Comparison of ENCODE assay signal across 5 cellular contexts in genomic region chr17:76978050-76978449, GRCh38.
DNase-seq lines count a peak whose midpoint lies in the region; ATAC-seq, FAIRE-seq and TF ChIP-seq lines count a peak whose summit lies in the region.
"Not testable (repeated sequence)": the region's sequence is repeated elsewhere in the genome, so short reads cannot be mapped to it uniquely, and the experiment has no call there.

No MANE protein-coding gene starts in this region.

- FAIRE-seq in A549 (lab: Jason Lieb, UNC); K562 (lab: Jason Lieb, UNC); HepG2 (lab: Jason Lieb, UNC): not testable (repeated sequence)

- not testable (repeated sequence) for H3K36me3 ChIP-seq in HEK293 (ENCODE audit: control insufficient read depth in 2 of 2, insufficient read depth in 1 of 2, low read length in 2 of 2); K562 (ENCODE audit: control insufficient read depth, insufficient read depth, low read length); HepG2 (replicated peaks in 1 of 2; ENCODE audit: control insufficient read depth in 1 of 2, insufficient read depth in 2 of 2, low read length in 2 of 2)

- TF ChIP-seq POLR2A in A549 (IDR thresholded peaks at IDR 0.05; ENCODE audit: low read length); K562 (conservative IDR thresholded peaks at IDR 0.05); HepG2 (IDR thresholded peaks at IDR 0.05; ENCODE audit: insufficient read depth in 1 of 2, low read depth in 2 of 2, low read length in 2 of 2): not testable (repeated sequence)

- H3K27ac ChIP-seq in A549; HEK293 (ENCODE audit: extremely low read depth, low read depth, low read length); K562 (ENCODE audit: extremely low read depth, low read depth, low read length); HepG2 (ENCODE audit: extremely low read length, insufficient read depth, low read length): not testable (repeated sequence)

- peak in 1 of 2 experiments; percentile 31 for DNase-seq in A549 (ENCODE audit: low read depth in 1 of 2, low spot score in 1 of 2)
- not testable (repeated sequence) for DNase-seq in K562 (ENCODE audit: extremely low read depth in 1 of 4, low spot score in 3 of 4); endothelial cell (ENCODE audit: low spot score); HepG2 (ENCODE audit: low spot score)

- CTCF ChIA-PET in A549 (lab: Yijun Ruan, JAX), result interaction anchor here (1.3 to 3.0 kb wide), 3 partner anchors 11 to 78 kb away, joined by 3 to 13 read pairs (median 6); no protein-coding TSS in a partner anchor
- CTCF ChIA-PET in HEK293 (lab: Yijun Ruan, JAX); K562 (lab: Yijun Ruan, JAX; ENCODE audit: low intra/inter-chr PET ratio); HepG2 (lab: Yijun Ruan, JAX; ENCODE audit: low intra/inter-chr PET ratio, low total read pairs): not testable (repeated sequence)

- not testable (repeated sequence) for TF ChIP-seq RAD21 in A549 (conservative IDR thresholded peaks at IDR 0.05 in 1 of 2, IDR thresholded peaks at IDR 0.05 in 1 of 2); K562 (CRISPR knock-in tag; conservative IDR thresholded peaks at IDR 0.05 in 1 of 2, IDR thresholded peaks at IDR 0.05 in 1 of 2); HepG2 (CRISPR knock-in tag; IDR thresholded peaks at IDR 0.05)

- intact Hi-C loops in K562 (cut with micrococcal nuclease); HepG2 (cut with micrococcal nuclease; ENCODE audit: unreplicated experiment): not testable (repeated sequence)

- H3K4me2 ChIP-seq in A549; K562 (ENCODE audit: insufficient read depth, low read length); HepG2 (ENCODE audit: low read depth, low read length): not testable (repeated sequence)

- H3K4me1 Mint-ChIP-seq in endothelial cell (ENCODE audit: unreplicated experiment), result not testable (repeated sequence)

- H3K79me2 ChIP-seq in K562 (ENCODE audit: control insufficient read depth, insufficient read depth, low read length); HepG2 (ENCODE audit: insufficient read depth, low read length): not testable (repeated sequence)

- not testable (repeated sequence) for ATAC-seq in A549, K562, HepG2

- H3K4me1 ChIP-seq in A549; HEK293 (ENCODE audit: control insufficient read depth, insufficient read depth, low read length); K562 (replicated peaks in 1 of 2; ENCODE audit: control insufficient read depth in 2 of 2, insufficient read depth in 2 of 2, low read length in 2 of 2); HepG2 (ENCODE audit: insufficient read depth, low read length): not testable (repeated sequence)

- not testable (repeated sequence) for TF ChIP-seq CTCF in A549 (IDR thresholded peaks at IDR 0.05); HEK293 (tag by site-specific recombination; IDR thresholded peaks at IDR 0.05); K562 (IDR thresholded peaks at IDR 0.05 in 2 of 3, conservative IDR thresholded peaks at IDR 0.05 in 1 of 3; ENCODE audit: insufficient read depth in 2 of 3, low read depth in 1 of 3, low read length in 3 of 3); endothelial cell (IDR thresholded peaks at IDR 0.05; ENCODE audit: unreplicated experiment); HepG2 (CRISPR knock-in tag; IDR thresholded peaks at IDR 0.05)

- not testable (repeated sequence) for H4K20me1 ChIP-seq in K562 (replicated peaks; ENCODE audit: control insufficient read depth, insufficient read depth, low read length); HepG2 (ENCODE audit: insufficient read depth, low read length)

- not testable (repeated sequence) for H3K27me3 Mint-ChIP-seq in endothelial cell (ENCODE audit: unreplicated experiment)

- not testable (repeated sequence) for H3K9ac ChIP-seq in K562 (ENCODE audit: insufficient read depth in 1 of 2, low read depth in 2 of 2, low read length in 2 of 2); HepG2 (ENCODE audit: insufficient read depth, low read depth, low read length)

- not testable (repeated sequence) for H3K36me3 Mint-ChIP-seq in endothelial cell (ENCODE audit: low read depth, unreplicated experiment)

- not testable (repeated sequence) for H3K27ac Mint-ChIP-seq in endothelial cell (ENCODE audit: unreplicated experiment)

- H3K9me3 ChIP-seq in A549 (peaks cover 12% of the 10 kb centered on the region; the same call in 1 of the 3 replicates), HepG2 (ENCODE audit: low read length) (peaks cover 13% of the 10 kb centered on the region)
- H3K9me3 ChIP-seq in HEK293 (ENCODE audit: control insufficient read depth, insufficient read depth, low read depth, low read length); K562 (replicated peaks; ENCODE audit: control insufficient read depth, insufficient read depth, low read depth, low read length): not testable (repeated sequence)

- not testable (repeated sequence) for BruUV-seq in K562 (replicated peaks; lab: Mats Ljungman, UMichigan); HepG2 (replicated peaks; lab: Mats Ljungman, UMichigan)

- in situ Hi-C loops in K562 (cut with MboI); HepG2 (cut with HindIII; ENCODE audit: extremely low pct_ligation_motif_present, low pct_unique_long_range_greater_than_20kb): not testable (repeated sequence)

- H3K4me3 ChIP-seq in A549; HEK293 (ENCODE audit: low read depth, low read length); K562; HepG2 (replicated peaks in 1 of 3; ENCODE audit: insufficient read depth in 1 of 3, low read depth in 2 of 3, low read length in 3 of 3): not testable (repeated sequence)

- not testable (repeated sequence) for H2AFZ ChIP-seq in K562 (ENCODE audit: low read depth, low read length); HepG2 (ENCODE audit: low read length)

- not testable (repeated sequence) for H3K9me3 Mint-ChIP-seq in endothelial cell (ENCODE audit: unreplicated experiment)

- POLR2A ChIA-PET in A549 (lab: Yijun Ruan, JAX); K562 (lab: Yijun Ruan, JAX); HepG2 (lab: Yijun Ruan, JAX): not testable (repeated sequence)
- POLR2A ChIA-PET in HEK293 (lab: Yijun Ruan, JAX), result interaction anchor here (0.6 kb wide), 1 partner anchor 8 kb away, joined by 3 read pairs; no protein-coding TSS in a partner anchor

- peaks cover 2 to 23% of the 10 kb centered on the region in 2 experiments; a peak in 3 of 5 replicates for H3K27me3 ChIP-seq in K562 (ENCODE audit: control insufficient read depth in 2 of 2, insufficient read depth in 2 of 2, low read length in 2 of 2)
- peaks cover 2 to 29% of the 10 kb centered on the region in 2 experiments; a peak in 3 of 5 replicates for H3K27me3 ChIP-seq in HepG2 (ENCODE audit: control insufficient read depth in 1 of 2, insufficient read depth in 2 of 2, low read length in 2 of 2)

- not testable (repeated sequence) for H3K9me1 ChIP-seq in K562 (ENCODE audit: control insufficient read depth, insufficient read depth, low read length)

- not testable (repeated sequence) for TF ChIP-seq EP300 in A549 (IDR thresholded peaks at IDR 0.05); K562 (IDR thresholded peaks at IDR 0.05; ENCODE audit: low read length); HepG2 (IDR thresholded peaks at IDR 0.05; ENCODE audit: low read depth in 2 of 2, low read length in 2 of 2); HepG2 (CRISPR knock-in tag; IDR thresholded peaks at IDR 0.05; ENCODE audit: borderline replicate concordance)

- peak overlapping the region; percentile 29 for H3K4me3 Mint-ChIP-seq in endothelial cell (ENCODE audit: unreplicated experiment)

- 32% methylated on average over 1 of the region's 1 CpG for whole genome bisulfite sequencing in A549 (ENCODE audit: missing lambda C conversion rate)
- 0% methylated on average over 1 of the region's 1 CpG for WGBS in K562 (ENCODE audit: insufficient coverage, low coverage, missing lambda C conversion rate)
- 0% methylated on average over 1 of the region's 1 CpG for WGBS in HepG2 (ENCODE audit: low lambda C conversion rate)

TF ChIP-seq in A549, 52 proteins besides CTCF, POLR2A, EP300 and RAD21:
- TF ChIP-seq ZFP36 (IDR thresholded peaks at IDR 0.05; ENCODE audit: borderline replicate concordance, partially characterized antibody), result peak; percentile 30

TF ChIP-seq in K562, 482 proteins besides CTCF, POLR2A, EP300 and RAD21:
- TF ChIP-seq ZNF431 (CRISPR knock-in tag; IDR thresholded peaks at IDR 0.05) (peak; percentile 98), ZFP36 (IDR thresholded peaks at IDR 0.05; ENCODE audit: low read depth, low read length, partially characterized antibody) (peak; percentile 31)
TF ChIP-seq in K562: peak in this region for 2; not testable (repeated sequence) for 480.

TF ChIP-seq in HepG2, 621 proteins besides CTCF, POLR2A, EP300 and RAD21:
- peak; percentile 99 for TF ChIP-seq ZNF431 (CRISPR knock-in tag; IDR thresholded peaks at IDR 0.05; ENCODE audit: borderline replicate concordance, low read depth)
